ENCODE assay signal across 8 cellular contexts in the genomic region with DNA sequence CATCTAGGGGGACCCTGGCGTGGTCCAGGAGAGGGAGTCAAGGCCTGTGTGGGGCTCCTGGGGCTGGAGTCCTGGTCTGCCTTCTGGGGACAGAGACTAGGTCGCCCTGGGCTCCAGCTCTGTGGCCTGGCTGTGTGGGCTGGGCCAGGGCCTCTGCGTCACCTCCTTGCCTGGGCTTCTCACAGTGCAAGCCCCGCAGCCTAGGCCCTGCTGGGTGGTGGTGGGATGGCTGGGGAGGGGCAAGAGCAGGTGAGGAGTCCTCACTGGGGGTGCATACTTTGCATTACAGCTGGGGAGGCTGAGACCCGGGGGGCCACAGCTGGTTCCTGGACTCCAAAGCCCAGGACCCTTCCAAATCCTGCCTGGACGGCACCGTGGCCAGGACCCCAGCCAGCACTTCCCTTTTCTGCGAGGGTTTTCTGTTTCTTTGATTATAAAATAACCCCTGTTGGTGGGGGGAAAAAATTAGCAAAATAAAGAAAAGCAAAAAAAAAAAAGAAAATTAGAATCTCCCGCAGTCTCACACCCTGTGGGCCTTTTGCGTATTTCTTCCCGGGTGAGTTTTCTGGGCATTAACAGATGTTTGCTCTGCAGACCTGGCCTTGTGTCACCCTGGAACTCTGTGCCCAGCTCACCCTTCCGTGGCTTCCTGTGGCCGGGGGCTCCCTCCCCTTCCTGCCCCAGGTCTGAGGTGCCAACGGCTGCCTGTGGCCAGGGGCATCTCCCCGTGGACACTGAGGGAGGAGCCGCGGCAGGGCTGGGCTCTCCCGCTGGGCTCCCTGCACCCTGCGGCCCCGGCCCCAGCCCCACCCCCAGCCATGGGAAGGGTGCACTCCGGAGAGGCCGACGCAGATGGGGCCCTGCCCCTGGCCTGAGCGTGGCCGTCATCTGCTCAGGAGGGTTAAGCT. TPM values are rescaled to one million over a fixed set of nuclear protein-coding genes. Genes with fewer than 3 reads are reported as not detected.
DNase-seq lines count a peak whose midpoint lies in the region; ATAC-seq, FAIRE-seq and TF ChIP-seq lines count a peak whose summit lies in the region.

No MANE protein-coding gene starts in this region.

- no peak for TF ChIP-seq EP300 in GM12878 (IDR thresholded peaks at IDR 0.05; ENCODE audit: borderline replicate concordance in 1 of 2, control insufficient read depth in 1 of 2, low read depth in 2 of 2, low read length in 2 of 2)

- H3K9ac ChIP-seq in GM12878 (ENCODE audit: control insufficient read depth, insufficient read depth, low read length) = peak overlapping the region; percentile 56; the same call in 1 of the 2 replicates

- no peak for TF ChIP-seq POLR2A in GM12878 (IDR thresholded peaks at IDR 0.05; ENCODE audit: low read depth, low read length)

- H3K36me3 Mint-ChIP-seq in natural killer cell treated with Interleukin-12 subunit alpha and Interleukin-12 subunit beta and Interleukin-15 and Interleukin-18, amount 100 ng/mL, for 72 hours = peaks cover under 1% of the 10 kb centered on the region
- H3K36me3 Mint-ChIP-seq in activated CD4-positive, alpha-beta memory T cell treated with anti-CD3 and anti-CD28 coated beads for 36 hours = no peaks in the 10 kb centered on the region
- no peaks in the 10 kb centered on the region for H3K36me3 Mint-ChIP-seq in HFFc6 (ENCODE audit: low read depth)

- CTCF ChIA-PET in GM12878 (lab: Yijun Ruan, JAX) = interaction anchor here (1.1 kb wide), 1 partner anchor 22 kb away, joined by 3 read pairs; no protein-coding TSS in a partner anchor
- CTCF ChIA-PET in activated CD4-positive, alpha-beta memory T cell treated with anti-CD3 and anti-CD28 coated beads for 36 hours (lab: Charles Lee) = interaction anchor here (0.9 to 1.2 kb wide), 2 partner anchors 26 to 60 kb away, joined by 3 to 5 read pairs; no protein-coding TSS in a partner anchor

- H3K27me3 Mint-ChIP-seq in natural killer cell treated with Interleukin-12 subunit alpha and Interleukin-12 subunit beta and Interleukin-15 and Interleukin-18, amount 100 ng/mL, for 72 hours = no peaks in the 10 kb centered on the region
- no peaks in the 10 kb centered on the region for H3K27me3 Mint-ChIP-seq in activated CD4-positive, alpha-beta memory T cell treated with anti-CD3 and anti-CD28 coated beads for 36 hours
- no peaks in the 10 kb centered on the region for H3K27me3 Mint-ChIP-seq in HFFc6 (ENCODE audit: insufficient read depth)

- peak overlapping the region; percentile 62 for H3K4me2 ChIP-seq in GM12878 (ENCODE audit: control insufficient read depth, insufficient read depth)

- H3K27me3 ChIP-seq in GM12878 (replicated peaks in 1 of 2; ENCODE audit: control insufficient read depth in 2 of 2, insufficient read depth in 2 of 2, low read length in 1 of 2) = no peaks in the 10 kb centered on the region; a peak in 1 of 4 replicates
- H3K27me3 ChIP-seq in SJCRH30 = no peaks in the 10 kb centered on the region

- H3K36me3 ChIP-seq in GM12878 (ENCODE audit: control insufficient read depth in 2 of 2, insufficient read depth in 2 of 2, low read length in 1 of 2) (no peaks in the 10 kb centered on the region), SJCRH30 (no peaks in the 10 kb centered on the region)

- TF ChIP-seq RAD21 in GM12878 (IDR thresholded peaks at IDR 0.05; ENCODE audit: insufficient read depth, low read depth, low read length) = no peak

- POLR2A ChIA-PET in GM12878 (lab: Charles Lee) = interaction anchor here (0.7 kb wide), 1 partner anchor 22 kb away, joined by 3 read pairs; no protein-coding TSS in a partner anchor
- POLR2A ChIA-PET in activated CD4-positive, alpha-beta memory T cell treated with anti-CD3 and anti-CD28 coated beads for 36 hours (lab: Charles Lee) = no interaction called here

- ATAC-seq in GM19452 (IDR thresholded peaks at IDR 0.05; ENCODE audit: unreplicated experiment) (peak; percentile 24), GM12878 (peak; percentile 42)
- peak; percentile 61 to 79 for ATAC-seq in natural killer cell treated with Interleukin-12 subunit alpha and Interleukin-12 subunit beta and Interleukin-15 and Interleukin-18, amount 100 ng/mL, for 72 hours

- H3K9me3 ChIP-seq in GM12878 (replicated peaks; ENCODE audit: control insufficient read depth, insufficient read depth, low read length) (no peaks in the 10 kb centered on the region), SJCRH30 (replicated peaks) (no peaks in the 10 kb centered on the region)

- whole genome bisulfite sequencing in GM12878 (ENCODE audit: insufficient coverage, insufficient replicate concordance, low lambda C conversion rate, missing lambda C conversion rate) = 18% methylated on average over 25 of the region's 25 CpGs

- no TSS peak for BruUV-seq in GM12878 (replicated peaks; lab: Mats Ljungman, UMichigan)

- RAD21 ChIA-PET in GM12878 (lab: Charles Lee; ENCODE audit: unreplicated experiment) = no interaction called here

- no peak for FAIRE-seq in GM12878 (lab: Jason Lieb, UNC)
- no peak for FAIRE-seq in frontal cortex (lab: Jason Lieb, UNC)

- H3K4me1 ChIP-seq in GM12878 (ENCODE audit: control insufficient read depth, insufficient read depth, low read length) (peaks cover 26% of the 10 kb centered on the region), SJCRH30 (peaks cover 27% of the 10 kb centered on the region)

- in situ Hi-C loops in KBM-7 (cut with MboI; ENCODE audit: low pct_unique_long_range_greater_than_20kb, low sequenced_read_pairs) = no loop called here
- in situ Hi-C loops in GM12878 (cut with MboI) = no loop called here

- peaks cover 13 to 25% of the 10 kb centered on the region in 2 donors for H3K4me1 Mint-ChIP-seq in natural killer cell treated with Interleukin-12 subunit alpha and Interleukin-12 subunit beta and Interleukin-15 and Interleukin-18, amount 100 ng/mL, for 72 hours (ENCODE audit: low read depth in 2 of 2)
- H3K4me1 Mint-ChIP-seq in activated CD4-positive, alpha-beta memory T cell treated with anti-CD3 and anti-CD28 coated beads for 36 hours (ENCODE audit: low read depth) = peaks cover 12% of the 10 kb centered on the region
- no peaks in the 10 kb centered on the region for H3K4me1 Mint-ChIP-seq in HFFc6 (ENCODE audit: low read depth)

- peak overlapping the region; percentile 74 to 82 for H3K27ac Mint-ChIP-seq in natural killer cell treated with Interleukin-12 subunit alpha and Interleukin-12 subunit beta and Interleukin-15 and Interleukin-18, amount 100 ng/mL, for 72 hours
- H3K27ac Mint-ChIP-seq in activated CD4-positive, alpha-beta memory T cell treated with anti-CD3 and anti-CD28 coated beads for 36 hours = no peak overlapping the region
- no peak overlapping the region for H3K27ac Mint-ChIP-seq in HFFc6

- H3K4me3 ChIP-seq in GM12878 (no peak overlapping the region), SJCRH30 (no peak overlapping the region)

- H3K79me2 ChIP-seq in GM12878 (ENCODE audit: control insufficient read depth, insufficient read depth, low read length) = no peaks in the 10 kb centered on the region

- H3K27ac ChIP-seq in GM12878 (ENCODE audit: control insufficient read depth, insufficient read depth) (no peak overlapping the region), SJCRH30 (no peak overlapping the region)

- TF ChIP-seq CTCF in GM12878 (IDR thresholded peaks at IDR 0.05 in 2 of 3, conservative IDR thresholded peaks at IDR 0.05 in 1 of 3; ENCODE audit: control insufficient read depth in 2 of 3, extremely low read depth in 1 of 3, insufficient read depth in 1 of 3, low read depth in 3 of 3, low read length in 3 of 3) (no peak), HFFc6 (IDR thresholded peaks at IDR 0.05) (no peak)

- no peaks in the 10 kb centered on the region for H3K9me3 Mint-ChIP-seq in natural killer cell treated with Interleukin-12 subunit alpha and Interleukin-12 subunit beta and Interleukin-15 and Interleukin-18, amount 100 ng/mL, for 72 hours
- H3K9me3 Mint-ChIP-seq in activated CD4-positive, alpha-beta memory T cell treated with anti-CD3 and anti-CD28 coated beads for 36 hours = peaks cover 2% of the 10 kb centered on the region
- no peaks in the 10 kb centered on the region for H3K9me3 Mint-ChIP-seq in HFFc6

- intact Hi-C loops in GM12878 (cut with micrococcal nuclease; ENCODE audit: unreplicated experiment) = no loop called here
- intact Hi-C loops in activated CD4-positive, alpha-beta memory T cell treated with anti-CD3 and anti-CD28 coated beads for 36 hours (cut with micrococcal nuclease) = no loop called here

- peak; percentile 64 for DNase-seq in KBM-7
- DNase-seq in GM12878 (ENCODE audit: low read depth, low spot score) = no peak
- DNase-seq in natural killer cell treated with Interleukin-12 subunit alpha and Interleukin-12 subunit beta and Interleukin-15 and Interleukin-18, amount 100 ng/mL, for 72 hours (ENCODE audit: low spot score) = no peak
- no peak for DNase-seq in frontal cortex (ENCODE audit: low spot score in 2 of 2)
- DNase-seq in activated CD4-positive, alpha-beta memory T cell treated with anti-CD3 and anti-CD28 coated beads for 36 hours = no peak
- no peak for DNase-seq in HFFc6
- no peak for DNase-seq in SJCRH30

- SMC1A ChIA-PET in GM12878 (lab: Charles Lee; ENCODE audit: uncharacterized antibody, unreplicated experiment) = no interaction called here

- H2AFZ ChIP-seq in GM12878 (ENCODE audit: control insufficient read depth, low read depth, low read length) = peak overlapping the region; percentile 81

- H4K20me1 ChIP-seq in GM12878 (ENCODE audit: control insufficient read depth, insufficient read depth) = no peaks in the 10 kb centered on the region

- no peak overlapping the region for H3K4me3 Mint-ChIP-seq in natural killer cell treated with Interleukin-12 subunit alpha and Interleukin-12 subunit beta and Interleukin-15 and Interleukin-18, amount 100 ng/mL, for 72 hours
- no peak overlapping the region for H3K4me3 Mint-ChIP-seq in activated CD4-positive, alpha-beta memory T cell treated with anti-CD3 and anti-CD28 coated beads for 36 hours
- H3K4me3 Mint-ChIP-seq in HFFc6 = no peak overlapping the region

RNA-seq across cellular contexts. Expression of a gene that starts 23.7 kb away (rescaled TPM):
- total RNA-seq in GM12878 (2013; cell fraction: nucleolus; rRNA removed) = 0.44 and 0.90 TPM in 2 replicates
- total RNA-seq in GM12878 (2014; rRNA removed) (0.38 and 0.56 TPM in 2 replicates), GM12878 (2014; rRNA removed; fragmentation: Illumina TruSeq; extraction: Trizol) (0.04 TPM in 1 of 2 replicates, not detected in the other), GM12878 (2021) (0.72 and 0.87 TPM in 2 replicates), frontal cortex (9.4 TPM)
- not detected for polyA plus RNA-seq in GM12878 (2011; ENCODE audit: low read depth)
- polyA plus RNA-seq in GM12878 (2011; rRNA removed) (not detected in 2 replicates), GM12878 (2014; fragmentation: Illumina TruSeq; extraction: Trizol) (0.04 TPM in 1 of 2 replicates, not detected in the other), GM12878 (2014; fragmentation: Nextera tagmentation; extraction: Ambion mirVana) (not detected), GM12878 (2014; rRNA removed) (0.30 and 0.59 TPM in 2 replicates), GM12878 (2016; fragmentation: Nextera tagmentation; extraction: Ambion mirVana) (under 1 TPM in 1 of 2 experiments, not detected in 1; 0.14 TPM)
- polyA plus RNA-seq in GM12878 (2011; cell fraction: cytosol; rRNA removed) = 0.03 TPM in 1 of 2 replicates, not detected in the other
- polyA plus RNA-seq in GM12878 (2011; cell fraction: nucleus; rRNA removed) = not detected in 2 replicates
- polyA plus RNA-seq in GM12878 (2012) = 0.22 and 0.49 TPM in 2 replicates
- polyA minus RNA-seq in GM12878 (2011; rRNA and poly(A)+ RNA removed) = not detected in 2 replicates
- polyA minus RNA-seq in GM12878 (2011; cell fraction: cytosol; rRNA and poly(A)+ RNA removed) = 0.67 TPM in 1 of 2 replicates, not detected in the other
- not detected in 2 replicates for polyA minus RNA-seq in GM12878 (2011; cell fraction: nucleus; rRNA and poly(A)+ RNA removed)
- total RNA-seq in natural killer cell treated with Interleukin-12 subunit alpha and Interleukin-12 subunit beta and Interleukin-15 and Interleukin-18, amount 100 ng/mL, for 72 hours = 10 to 100 TPM; 15.2 to 17.9 TPM
- 1 to 10 TPM; 3.0 to 3.1 TPM for total RNA-seq in activated CD4-positive, alpha-beta memory T cell treated with anti-CD3 and anti-CD28 coated beads for 36 hours
- total RNA-seq in HFFc6 (2021; fragmentation: NEBNext Ultra II Directional; extraction: Animal tissue kit (Norgen Biotek cat#: 25700)) = 1 to 10 TPM; 4.1 to 6.3 (median 4.7) TPM
- total RNA-seq in SJCRH30 (2014; rRNA removed; shearing (Covaris generic)) = 0.57 and 0.66 TPM in 2 replicates

Comparison
In these comparisons a context has a peak if more than half of its experiments do, and no peak if none do; other contexts are left out.
1. H3K27ac Mint-ChIP-seq: peak in natural killer cell treated with Interleukin-12 subunit alpha and Interleukin-12 subunit beta and Interleukin-15 and Interleukin-18, amount 100 ng/mL, for 72 hours (2 of 2); none in activated CD4-positive, alpha-beta memory T cell treated with anti-CD3 and anti-CD28 coated beads for 36 hours (single experiment) and HFFc6 (single experiment).
2. Peak in every context shown above with its lines, with median percentiles within 50 percentile points of each other: ATAC-seq.